In the genomic region with DNA sequence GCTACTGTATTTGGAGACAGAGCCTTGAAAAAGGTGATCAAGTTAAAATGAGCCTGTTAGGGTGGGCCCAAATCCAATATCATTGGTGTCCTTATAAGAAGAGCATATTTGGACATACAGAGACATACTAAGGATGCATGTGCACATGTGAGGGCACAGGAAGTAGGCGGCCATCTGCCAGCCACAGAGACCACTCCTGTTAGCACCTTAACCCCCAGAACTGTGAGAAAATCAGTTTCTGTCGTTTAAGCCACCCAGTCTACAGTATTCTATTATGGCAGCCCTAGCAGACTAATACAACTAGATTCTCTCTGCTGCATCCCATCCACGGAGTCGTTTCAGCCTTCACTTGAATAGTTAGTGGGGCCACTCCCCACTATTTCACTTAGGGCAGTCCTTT, we compare ENCODE assay signal across 28 cellular contexts.
"Had no signal": no experiment of that assay in that cellular context is flagged by ENCODE, and none has a peak within 500 bp of the region (broad histone marks: within the 10 kb centered on the region; RNA-seq: fewer than 3 reads in every experiment).

No MANE protein-coding gene starts in this region.

- H3K27me3 Mint-ChIP-seq: stimulated activated naive B cell treated with anti-CD40 and anti-IgM and Interleukin-4, amounts not matched to agents 10 μg/mL and 1 μg/mL and 100 μg/mL, for 72 hours; stimulated activated naive CD8-positive, alpha-beta T cell treated with anti-CD3 and anti-CD28 coated beads, Interleukin-15, Interleukin-2, amounts not matched to agents 100 ng/mL and 50 ng/mL, for 24 hours had no signal

- H3K4me3 ChIP-seq: neural progenitor cell, ovary, psoas muscle, right lobe of liver, sigmoid colon, stomach, thoracic aorta, thyroid gland, tibial nerve, upper lobe of left lung, vagina had no signal

- H3K27ac Mint-ChIP-seq: nephron; neural progenitor cell; progenitor cell of endocrine pancreas; stimulated activated effector memory CD8-positive, alpha-beta T cell treated with anti-CD3 and anti-CD28 coated beads, Interleukin-12 subunit alpha, Interleukin-12 subunit beta, amount 100 ng/mL, for 72 hours; stimulated activated naive B cell treated with anti-CD40 and anti-IgM and Interleukin-4, amounts not matched to agents 10 μg/mL and 1 μg/mL and 100 μg/mL, for 72 hours; stimulated activated naive CD8-positive, alpha-beta T cell treated with anti-CD3 and anti-CD28 coated beads, Interleukin-15, Interleukin-2, amounts not matched to agents 100 ng/mL and 50 ng/mL, for 24 hours had no signal

- H2AFZ ChIP-seq: neural progenitor cell, parathyroid adenoma had no signal

- H3K27ac ChIP-seq: neural progenitor cell, ovary, parathyroid adenoma, psoas muscle, right lobe of liver, sigmoid colon, stomach, thyroid gland, tibial nerve, upper lobe of left lung, vagina had no signal

- FAIRE-seq: small intestine, urothelium cell line had no signal

- H3K36me3 Mint-ChIP-seq: neural progenitor cell; stimulated activated effector memory CD8-positive, alpha-beta T cell treated with anti-CD3 and anti-CD28 coated beads, Interleukin-12 subunit alpha, Interleukin-12 subunit beta, amount 100 ng/mL, for 72 hours; stimulated activated naive B cell treated with anti-CD40 and anti-IgM and Interleukin-4, amounts not matched to agents 10 μg/mL and 1 μg/mL and 100 μg/mL, for 72 hours had no signal

- H3K4me2 ChIP-seq: neural progenitor cell had no signal

- H3K9ac ChIP-seq: neural progenitor cell, parathyroid adenoma had no signal

- H3K79me2 ChIP-seq: parathyroid adenoma had no signal

- H3K9me3 ChIP-seq: ovary, psoas muscle, right lobe of liver, sigmoid colon, stomach, thoracic aorta, thyroid gland, tibial nerve, upper lobe of left lung, vagina had no signal

- H3K4me1 ChIP-seq: neural progenitor cell, parathyroid adenoma, psoas muscle, right lobe of liver, sigmoid colon, tibial nerve, vagina had no signal

- H3K4me3 Mint-ChIP-seq: nephron; neural progenitor cell; stimulated activated effector memory CD8-positive, alpha-beta T cell treated with anti-CD3 and anti-CD28 coated beads, Interleukin-12 subunit alpha, Interleukin-12 subunit beta, amount 100 ng/mL, for 72 hours; stimulated activated naive B cell treated with anti-CD40 and anti-IgM and Interleukin-4, amounts not matched to agents 10 μg/mL and 1 μg/mL and 100 μg/mL, for 72 hours; stimulated activated naive CD8-positive, alpha-beta T cell treated with anti-CD3 and anti-CD28 coated beads, Interleukin-15, Interleukin-2, amounts not matched to agents 100 ng/mL and 50 ng/mL, for 24 hours had no signal

- ATAC-seq: psoas muscle; right cardiac atrium; right lobe of liver; stimulated activated effector memory CD8-positive, alpha-beta T cell treated with anti-CD3 and anti-CD28 coated beads, Interleukin-12 subunit alpha, Interleukin-12 subunit beta, amount 100 ng/mL, for 72 hours; stimulated activated naive B cell treated with anti-CD40 and anti-IgM and Interleukin-4, amounts not matched to agents 10 μg/mL and 1 μg/mL and 100 μg/mL, for 72 hours had no signal

- H3K4me1 Mint-ChIP-seq: stimulated activated effector memory CD8-positive, alpha-beta T cell treated with anti-CD3 and anti-CD28 coated beads, Interleukin-12 subunit alpha, Interleukin-12 subunit beta, amount 100 ng/mL, for 72 hours; stimulated activated naive B cell treated with anti-CD40 and anti-IgM and Interleukin-4, amounts not matched to agents 10 μg/mL and 1 μg/mL and 100 μg/mL, for 72 hours had no signal

- H3K36me3 ChIP-seq: neural progenitor cell, ovary, right lobe of liver, sigmoid colon, stomach, thoracic aorta, thyroid gland, tibial nerve, upper lobe of left lung, vagina had no signal

- H3K27me3 ChIP-seq: neural progenitor cell, ovary, right lobe of liver, sigmoid colon, stomach, thyroid gland, tibial nerve, upper lobe of left lung, vagina had no signal

- H3K9me3 Mint-ChIP-seq: nephron; neural progenitor cell; stimulated activated effector memory CD8-positive, alpha-beta T cell treated with anti-CD3 and anti-CD28 coated beads, Interleukin-12 subunit alpha, Interleukin-12 subunit beta, amount 100 ng/mL, for 72 hours; stimulated activated naive B cell treated with anti-CD40 and anti-IgM and Interleukin-4, amounts not matched to agents 10 μg/mL and 1 μg/mL and 100 μg/mL, for 72 hours; stimulated activated naive CD8-positive, alpha-beta T cell treated with anti-CD3 and anti-CD28 coated beads, Interleukin-15, Interleukin-2, amounts not matched to agents 100 ng/mL and 50 ng/mL, for 24 hours had no signal

- DNase-seq: occipital lobe; ovary; posterior cingulate gyrus; psoas muscle; right cardiac atrium; right lobe of liver; sigmoid colon; small intestine; stimulated activated CD4-positive, alpha-beta T cell treated with anti-CD3 and anti-CD28 coated beads, Interleukin-15, amount 100 ng/mL, for 24 hours; stimulated activated CD4-positive, alpha-beta T cell treated with anti-CD3 and anti-CD28 coated beads, Interleukin-2, amount 100 ng/mL, for 24 hours; stimulated activated CD4-positive, alpha-beta T cell treated with anti-CD3 and anti-CD28 coated beads, Interleukin-2, amount 100 ng/mL, for 48 hours; stimulated activated CD4-positive, alpha-beta T cell treated with anti-CD3 and anti-CD28 coated beads, Interleukin-4, amount 100 ng/mL, for 24 hours; stimulated activated naive B cell treated with anti-CD40 and anti-IgM and Interleukin-4, amounts not matched to agents 10 μg/mL and 1 μg/mL and 100 μg/mL, for 72 hours; stimulated activated naive CD4-positive, alpha-beta T cell treated with Interleukin-2 at 50 U/mL for 16 hours; stomach; thyroid gland; trophoblast cell; upper lobe of left lung had no signal
